Comparison of ENCODE assay signal across 7 cellular contexts in the genomic region with DNA sequence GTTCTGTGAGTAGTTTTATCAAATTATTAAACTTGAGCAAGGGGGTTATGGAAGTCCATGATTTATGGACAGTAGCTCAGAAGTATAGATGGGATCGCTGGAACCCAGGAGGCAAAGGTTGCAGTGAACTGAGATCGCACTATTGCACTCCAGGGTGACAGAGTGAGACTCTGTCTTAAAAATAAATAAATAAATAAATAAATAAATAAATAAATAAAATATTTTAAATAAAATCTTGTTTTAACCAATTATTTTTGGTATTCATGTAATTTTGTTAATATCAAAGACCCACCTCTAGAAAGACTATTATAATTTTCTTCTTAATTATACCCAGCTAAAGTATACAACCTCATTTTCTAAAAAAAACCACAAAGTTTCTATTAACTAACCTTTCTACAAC.
"Had no signal": no experiment of that assay in that cellular context is flagged by ENCODE, and none has a peak within 500 bp of the region (broad histone marks: within the 10 kb centered on the region; RNA-seq: fewer than 3 reads in every experiment).

No MANE protein-coding gene starts in this region.

- DNase-seq: IMR-90, KBM-7 had no signal

- H3K4me3 ChIP-seq: K562 had no signal

- ATAC-seq: HepG2, K562 had no signal

- H3K27ac Mint-ChIP-seq: IgD-negative memory B cell had no signal

- H3K27ac ChIP-seq: HL-60 had no signal

- H3K4me3 Mint-ChIP-seq: IgD-negative memory B cell had no signal

- H3K4me1 Mint-ChIP-seq: IgD-negative memory B cell had no signal

- FAIRE-seq: HepG2, HTR-8/SVneo, K562 had no signal

- H3K27me3 Mint-ChIP-seq: IgD-negative memory B cell had no signal
